Comparison of ENCODE assay signal across 15 cellular contexts in genomic region chr6:75611011-75611701, GRCh38. TPM values are rescaled to one million over a fixed set of nuclear protein-coding genes. Genes with fewer than 3 reads are reported as not detected.
DNase-seq lines count a peak whose midpoint lies in the region; ATAC-seq and TF ChIP-seq lines count a peak whose summit lies in the region.
"Had no signal": no experiment of that assay in that cellular context is flagged by ENCODE, and none has a peak within 500 bp of the region (broad histone marks: within the 10 kb centered on the region; RNA-seq: fewer than 3 reads in every experiment).

No MANE protein-coding gene starts in this region.

- peaks cover 100% of the 10 kb centered on the region for H3K79me2 ChIP-seq in OCI-LY1 (ENCODE audit: insufficient read depth, low read length)
- peaks cover 100% of the 10 kb centered on the region for H3K79me2 ChIP-seq in smooth muscle cell (ENCODE audit: low read depth)

- no peaks in the 10 kb centered on the region for H3K9me3 Mint-ChIP-seq in activated CD8-positive, alpha-beta T cell treated with anti-CD3 and anti-CD28 coated beads for 36 hours
- H3K9me3 Mint-ChIP-seq in activated CD8-positive, alpha-beta T cell treated with anti-CD3 and anti-CD28 coated beads, Interleukin-2, amount 10 ng/mL, durations not matched to agents 7 days and 5 days (ENCODE audit: insufficient read depth), result no peaks in the 10 kb centered on the region

- POLR2A ChIA-PET in activated CD8-positive, alpha-beta T cell treated with anti-CD3 and anti-CD28 coated beads for 36 hours (lab: Charles Lee), result interaction anchor here (3.1 kb wide), 1 partner anchor 9 kb away, joined by 28 read pairs; the partner anchor contains the start of gene SENP6
- POLR2A ChIA-PET in activated CD8-positive, alpha-beta T cell treated with anti-CD3 and anti-CD28 coated beads, Interleukin-2, amount 10 ng/mL, durations not matched to agents 7 days and 5 days (lab: Charles Lee), result interaction anchor here (1.6 to 3.2 kb wide), 2 partner anchors 9 to 12 kb away, joined by 4 to 26 read pairs; partner anchors contain the start of gene SENP6

- TF ChIP-seq POLR2A in esophagus muscularis mucosa (IDR thresholded peaks at IDR 0.05; ENCODE audit: low read depth), result no peak
- no peak for TF ChIP-seq POLR2A in uterus (IDR thresholded peaks at IDR 0.05)
- no peak for TF ChIP-seq POLR2A in lower leg skin (IDR thresholded peaks at IDR 0.05)

- no peaks in the 10 kb centered on the region for H3K9me2 ChIP-seq in OCI-LY1 (ENCODE audit: low read depth, low read length)

- H3K4me3 ChIP-seq in OCI-LY1 (ENCODE audit: low read depth, low read length, poor library complexity, severe bottlenecking), result peak overlapping the region; percentile 7
- H3K4me3 ChIP-seq in esophagus muscularis mucosa, result no peak overlapping the region
- H3K4me3 ChIP-seq in smooth muscle cell, result no peak overlapping the region
- H3K4me3 ChIP-seq in uterus, result no peak overlapping the region
- H3K4me3 ChIP-seq in lower leg skin (ENCODE audit: low read depth, poor library complexity, severe bottlenecking), result no peak overlapping the region
- H3K4me3 ChIP-seq: colonic mucosa, skin epidermis had no signal

- H3K9me3 ChIP-seq in OCI-LY1 (ENCODE audit: low read length) (no peaks in the 10 kb centered on the region), esophagus muscularis mucosa (no peaks in the 10 kb centered on the region), smooth muscle cell (replicated peaks; ENCODE audit: low read depth) (no peaks in the 10 kb centered on the region), uterus (no peaks in the 10 kb centered on the region)
- H3K9me3 ChIP-seq: colonic mucosa had no signal

- TF ChIP-seq EP300 in esophagus muscularis mucosa (IDR thresholded peaks at IDR 0.05), result no peak

- CTCF ChIA-PET in activated CD8-positive, alpha-beta T cell treated with anti-CD3 and anti-CD28 coated beads for 36 hours (lab: Charles Lee), result interaction anchor here (1.7 kb wide), 2 partner anchors 8 to 10 kb away, joined by 5 read pairs; no protein-coding TSS in a partner anchor
- CTCF ChIA-PET in activated CD8-positive, alpha-beta T cell treated with anti-CD3 and anti-CD28 coated beads, Interleukin-2, amount 10 ng/mL, durations not matched to agents 7 days and 5 days (lab: Charles Lee), result interaction anchor here (0.7 to 1.8 kb wide), 6 partner anchors 8 to 48 kb away, joined by 3 to 7 read pairs (median 3); partner anchors contain the start of gene SENP6

- no peaks in the 10 kb centered on the region for H3K27me3 Mint-ChIP-seq in activated CD8-positive, alpha-beta T cell treated with anti-CD3 and anti-CD28 coated beads for 36 hours
- H3K27me3 Mint-ChIP-seq in activated CD8-positive, alpha-beta T cell treated with anti-CD3 and anti-CD28 coated beads, Interleukin-2, amount 10 ng/mL, durations not matched to agents 7 days and 5 days (ENCODE audit: low read depth), result no peaks in the 10 kb centered on the region

- intact Hi-C loops in activated CD8-positive, alpha-beta T cell treated with anti-CD3 and anti-CD28 coated beads for 36 hours (cut with micrococcal nuclease), result loop anchor here (5.0 kb wide), 1 partner anchor 329 kb away; the partner anchor contains the start of gene TMEM30A
- intact Hi-C loops in esophagus muscularis mucosa (cut with DNase I), result no loop called here
- intact Hi-C loops in uterus (cut with DNase I; ENCODE audit: low total_unique reads), result no loop called here
- intact Hi-C loops in lower leg skin (cut with DNase I; ENCODE audit: low total_unique reads), result no loop called here

- no peak overlapping the region for H2AFZ ChIP-seq in OCI-LY1 (ENCODE audit: low read length)
- no peak overlapping the region for H2AFZ ChIP-seq in smooth muscle cell (ENCODE audit: low read depth)

- WGBS in esophagus muscularis mucosa, result 36% methylated on average over 2 of the region's 2 CpGs
- whole genome bisulfite sequencing in smooth muscle cell (ENCODE audit: low lambda C conversion rate), result 43% methylated on average over 2 of the region's 2 CpGs
- WGBS in lower leg skin, 2 donors, result 44 to 45% methylated on average over 2 of the region's 2 CpGs

- no peak for DNase-seq in activated CD8-positive, alpha-beta T cell treated with anti-CD3 and anti-CD28 coated beads for 36 hours
- DNase-seq in activated CD8-positive, alpha-beta T cell treated with anti-CD3 and anti-CD28 coated beads, Interleukin-2, amount 10 ng/mL, durations not matched to agents 7 days and 5 days, result no peak
- DNase-seq in esophagus muscularis mucosa (ENCODE audit: extremely low spot score), result no peak
- DNase-seq in smooth muscle cell (lab: John Stamatoyannopoulos, UW; ENCODE audit: unreplicated experiment), result no peak
- no peak for DNase-seq in uterus
- DNase-seq in NCI-H2107 treated with DMSO at 0.1 percent for 48 hours (lab: John Stamatoyannopoulos, UW; ENCODE audit: unreplicated experiment), result no peak
- no peak for DNase-seq in lower leg skin (ENCODE audit: low spot score in 2 of 2)
- DNase-seq: activated gamma-delta T cell treated with Interleukin-2 at 50 U/mL for 16 hours, colonic mucosa, foreskin melanocyte, left cardiac atrium, NCI-H82, WERI-Rb-1 had no signal

- peak overlapping the region; percentile 14; the same call in 1 of the 2 replicates for H3K4me2 ChIP-seq in OCI-LY1 (ENCODE audit: low read length)
- peak overlapping the region; percentile 16 for H3K4me2 ChIP-seq in smooth muscle cell

- peaks cover 70% of the 10 kb centered on the region for H3K4me1 ChIP-seq in OCI-LY1 (ENCODE audit: insufficient read depth, low read length, severe bottlenecking)
- H3K4me1 ChIP-seq in esophagus muscularis mucosa, result peaks cover 74 to 100% (median 96%) of the 10 kb centered on the region in 4 donors
- H3K4me1 ChIP-seq in smooth muscle cell (ENCODE audit: low read depth), result peaks cover 16% of the 10 kb centered on the region
- peaks cover 0 to 6% of the 10 kb centered on the region in 2 donors for H3K4me1 ChIP-seq in uterus

- no peaks in the 10 kb centered on the region; the same call in 1 of the 2 replicates for H3K36me3 ChIP-seq in OCI-LY1 (ENCODE audit: insufficient read depth, low read length)
- no peaks in the 10 kb centered on the region for H3K36me3 ChIP-seq in esophagus muscularis mucosa
- H3K36me3 ChIP-seq in smooth muscle cell (ENCODE audit: low read depth), result no peaks in the 10 kb centered on the region
- H3K36me3 ChIP-seq in uterus, result no peaks in the 10 kb centered on the region
- H3K36me3 ChIP-seq: colonic mucosa had no signal

- peaks cover 26% of the 10 kb centered on the region for H3K36me3 Mint-ChIP-seq in activated CD8-positive, alpha-beta T cell treated with anti-CD3 and anti-CD28 coated beads for 36 hours (ENCODE audit: low read depth)
- H3K36me3 Mint-ChIP-seq in activated CD8-positive, alpha-beta T cell treated with anti-CD3 and anti-CD28 coated beads, Interleukin-2, amount 10 ng/mL, durations not matched to agents 7 days and 5 days (ENCODE audit: low read depth), result peaks cover 19% of the 10 kb centered on the region

- H3K4me1 Mint-ChIP-seq in activated CD8-positive, alpha-beta T cell treated with anti-CD3 and anti-CD28 coated beads for 36 hours (ENCODE audit: low read depth), result peaks cover 87% of the 10 kb centered on the region
- peaks cover 71% of the 10 kb centered on the region for H3K4me1 Mint-ChIP-seq in activated CD8-positive, alpha-beta T cell treated with anti-CD3 and anti-CD28 coated beads, Interleukin-2, amount 10 ng/mL, durations not matched to agents 7 days and 5 days (ENCODE audit: low read depth)

- ATAC-seq in activated CD8-positive, alpha-beta T cell treated with anti-CD3 and anti-CD28 coated beads for 36 hours, result no peak
- ATAC-seq in activated CD8-positive, alpha-beta T cell treated with anti-CD3 and anti-CD28 coated beads, Interleukin-2, amount 10 ng/mL, durations not matched to agents 7 days and 5 days, result no peak

- peak overlapping the region; percentile 62 for H3K27ac Mint-ChIP-seq in activated CD8-positive, alpha-beta T cell treated with anti-CD3 and anti-CD28 coated beads for 36 hours
- H3K27ac Mint-ChIP-seq in activated CD8-positive, alpha-beta T cell treated with anti-CD3 and anti-CD28 coated beads, Interleukin-2, amount 10 ng/mL, durations not matched to agents 7 days and 5 days, result no peak overlapping the region

- peak overlapping the region; percentile 20 for H3K27ac ChIP-seq in OCI-LY1 (ENCODE audit: low read depth, low read length, poor library complexity, severe bottlenecking)
- H3K27ac ChIP-seq in esophagus muscularis mucosa (replicated peaks in 1 of 4), result peak overlapping the region; percentile 8 to 72 (median 44)
- peak overlapping the region; percentile 43 for H3K27ac ChIP-seq in smooth muscle cell (ENCODE audit: low read depth)
- H3K27ac ChIP-seq in uterus, result peak overlapping the region in 1 of 2 donors; percentile 47
- H3K27ac ChIP-seq: WERI-Rb-1 had no signal

- H3K9ac ChIP-seq in OCI-LY1 (ENCODE audit: low read length), result no peak overlapping the region; the same call in 1 of the 2 replicates
- H3K9ac ChIP-seq in smooth muscle cell (ENCODE audit: low read depth), result no peak overlapping the region

- H4K20me1 ChIP-seq in OCI-LY1 (ENCODE audit: insufficient read depth, low read length) (no peaks in the 10 kb centered on the region), smooth muscle cell (ENCODE audit: low read depth) (peaks cover 100% of the 10 kb centered on the region)

- H3F3A ChIP-seq in OCI-LY1 (ENCODE audit: insufficient read depth, low read length) (no peaks in the 10 kb centered on the region), smooth muscle cell (ENCODE audit: low read depth) (peaks cover 7% of the 10 kb centered on the region)

- TF ChIP-seq CTCF in activated CD8-positive, alpha-beta T cell treated with anti-CD3 and anti-CD28 coated beads for 36 hours (IDR thresholded peaks at IDR 0.05), result no peak
- no peak for TF ChIP-seq CTCF in OCI-LY1 (IDR thresholded peaks at IDR 0.05; ENCODE audit: low read length)
- no peak for TF ChIP-seq CTCF in esophagus muscularis mucosa (IDR thresholded peaks at IDR 0.05)
- no peak for TF ChIP-seq CTCF in smooth muscle cell (IDR thresholded peaks at IDR 0.05; ENCODE audit: borderline replicate concordance, insufficient read depth, poor library complexity, severe bottlenecking)
- TF ChIP-seq CTCF in uterus (IDR thresholded peaks at IDR 0.05), result no peak
- no peak for TF ChIP-seq CTCF in lower leg skin (IDR thresholded peaks at IDR 0.05)

- H3K4me3 Mint-ChIP-seq in activated CD8-positive, alpha-beta T cell treated with anti-CD3 and anti-CD28 coated beads for 36 hours, result no peak overlapping the region
- no peak overlapping the region for H3K4me3 Mint-ChIP-seq in activated CD8-positive, alpha-beta T cell treated with anti-CD3 and anti-CD28 coated beads, Interleukin-2, amount 10 ng/mL, durations not matched to agents 7 days and 5 days

- H3K27me3 ChIP-seq in OCI-LY1 (ENCODE audit: insufficient read depth, low read length) (no peaks in the 10 kb centered on the region), esophagus muscularis mucosa (no peaks in the 10 kb centered on the region), smooth muscle cell (ENCODE audit: low read depth) (no peaks in the 10 kb centered on the region), uterus (no peaks in the 10 kb centered on the region)
- H3K27me3 ChIP-seq: colonic mucosa had no signal

RNA-seq across cellular contexts. Expression of gene SENP6, which starts 9.5 kb away (rescaled TPM):
- 10 to 100 TPM; 70.2 to 72.0 TPM for total RNA-seq in activated CD8-positive, alpha-beta T cell treated with anti-CD3 and anti-CD28 coated beads for 36 hours
- 10 to 100 TPM; 66.2 to 68.9 TPM for total RNA-seq in activated CD8-positive, alpha-beta T cell treated with anti-CD3 and anti-CD28 coated beads, Interleukin-2, amount 10 ng/mL, durations not matched to agents 7 days and 5 days
- total RNA-seq in esophagus muscularis mucosa (100 to 1,000 TPM in 3 of 4 donors, 10 to 100 TPM in 1; 91.8 to 145 (median 107) TPM), smooth muscle cell (126 and 130 TPM in 2 replicates), uterus (100 to 1,000 TPM in 3 of 4 donors, 10 to 100 TPM in 1; 70.4 to 258 (median 205) TPM), lower leg skin (10 to 100 TPM; 55.4 to 80.0 (median 63.1) TPM)
- 45.0 and 50.2 TPM in 2 replicates for polyA plus RNA-seq in smooth muscle cell
